Comparison of ENCODE assay signal across 1 cellular context in genomic region chr19:45506246-45506990, GRCh38.
TF ChIP-seq lines count a peak whose summit lies in the region.

No MANE protein-coding gene starts in this region.

TF ChIP-seq in HCT116, 20 proteins besides CTCF, POLR2A, EP300 and RAD21 (continued from another document):
- peak; percentile 70 for TF ChIP-seq TCF7L2 (IDR thresholded peaks at IDR 0.05; ENCODE audit: borderline replicate concordance, extremely low read depth, insufficient read depth, insufficient read length)
- TF ChIP-seq, protein P1, sequence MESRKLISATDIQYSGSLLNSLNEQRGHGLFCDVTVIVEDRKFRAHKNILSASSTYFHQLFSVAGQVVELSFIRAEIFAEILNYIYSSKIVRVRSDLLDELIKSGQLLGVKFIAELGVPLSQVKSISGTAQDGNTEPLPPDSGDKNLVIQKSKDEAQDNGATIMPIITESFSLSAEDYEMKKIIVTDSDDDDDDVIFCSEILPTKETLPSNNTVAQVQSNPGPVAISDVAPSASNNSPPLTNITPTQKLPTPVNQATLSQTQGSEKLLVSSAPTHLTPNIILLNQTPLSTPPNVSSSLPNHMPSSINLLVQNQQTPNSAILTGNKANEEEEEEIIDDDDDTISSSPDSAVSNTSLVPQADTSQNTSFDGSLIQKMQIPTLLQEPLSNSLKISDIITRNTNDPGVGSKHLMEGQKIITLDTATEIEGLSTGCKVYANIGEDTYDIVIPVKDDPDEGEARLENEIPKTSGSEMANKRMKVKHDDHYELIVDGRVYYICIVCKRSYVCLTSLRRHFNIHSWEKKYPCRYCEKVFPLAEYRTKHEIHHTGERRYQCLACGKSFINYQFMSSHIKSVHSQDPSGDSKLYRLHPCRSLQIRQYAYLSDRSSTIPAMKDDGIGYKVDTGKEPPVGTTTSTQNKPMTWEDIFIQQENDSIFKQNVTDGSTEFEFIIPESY (IDR thresholded peaks at IDR 0.05; ENCODE audit: extremely low read depth, insufficient replicate concordance, low read length), result no peak
